In the genomic region with DNA sequence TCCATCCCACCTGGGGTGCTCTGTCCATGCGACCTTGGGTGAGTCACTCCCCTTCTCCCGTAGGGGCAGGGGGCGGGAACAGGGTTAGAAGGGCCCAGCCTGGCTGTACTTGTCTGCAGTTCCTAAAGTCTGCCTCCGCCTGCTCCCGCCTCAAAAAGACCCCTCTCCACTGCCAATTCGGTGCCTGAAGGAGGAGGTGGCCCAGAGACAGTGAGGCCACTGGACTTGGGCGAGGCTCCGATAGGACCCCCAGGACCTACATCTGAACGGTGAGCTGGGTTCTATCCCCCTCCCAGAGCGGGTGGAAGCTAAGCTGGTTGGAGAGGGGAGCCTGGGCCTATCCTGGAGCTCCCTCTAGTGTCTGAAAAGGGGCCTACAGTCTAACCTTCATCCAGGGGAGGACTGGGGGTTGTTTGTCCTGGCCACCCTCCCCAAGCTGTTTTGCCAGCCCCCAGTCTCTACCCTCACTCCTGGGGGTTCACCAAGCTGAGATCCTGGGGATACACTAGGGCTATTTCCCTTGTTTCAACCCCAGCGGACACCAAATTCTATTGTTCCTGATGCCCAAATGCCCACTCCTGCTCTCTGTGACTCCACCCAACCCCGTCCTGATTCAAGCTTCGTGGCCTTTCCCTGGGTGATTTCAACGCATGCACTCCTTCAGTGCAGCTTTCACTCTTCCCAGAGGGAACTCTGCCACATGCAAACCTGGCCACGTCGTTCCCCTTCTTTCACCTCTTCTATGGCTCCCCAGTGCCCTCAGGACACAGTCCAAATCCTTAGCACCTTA, we compare ENCODE assay signal across 8 cellular contexts. TPM values are rescaled to one million over a fixed set of nuclear protein-coding genes. Genes with fewer than 3 reads are reported as not detected.
A peak's percentile ranks its signal among the peaks of the same experiment; 100 is the strongest.
DNase-seq lines count a peak whose midpoint lies in the region; ATAC-seq and TF ChIP-seq lines count a peak whose summit lies in the region.

No MANE protein-coding gene starts in this region.

- H3K4me2 ChIP-seq in hepatocyte, result peak overlapping the region; percentile 67

- TF ChIP-seq POLR2A in adrenal gland (IDR thresholded peaks at IDR 0.05), result no peak

- 17 to 30% (median 19%) methylated on average over 6 to 16 of the region's 16 CpGs for WGBS in adrenal gland, 4 donors
- WGBS in hepatocyte (ENCODE audit: low lambda C conversion rate, missing lambda C conversion rate), result 30% methylated on average over 14 of the region's 16 CpGs

- DNase-seq in COLO829 (ENCODE audit: low spot score) (peak; percentile 70), NAMALWA (ENCODE audit: low spot score) (peak; percentile 87), T-helper 1 cell (peak in 4 of 5 donors; percentile 42 to 65 (median 52)), adrenal gland (peak; percentile 46 to 69 (median 64)), hepatocyte (ENCODE audit: low spot score) (peak; percentile 81)
- DNase-seq in stimulated activated CD4-positive, alpha-beta T cell treated with anti-CD3 and anti-CD28 coated beads, Interleukin-12 subunit alpha, Interleukin-12 subunit beta, amount 100 ng/mL, for 4 hours, result peak; percentile 55

- no peaks in the 10 kb centered on the region for H3K9me2 ChIP-seq in hepatocyte (replicated peaks; ENCODE audit: insufficient read depth)

- intact Hi-C loops in adrenal gland (cut with DNase I), result loop anchor here in 1 of 2 donors (5.0 kb wide), 1 partner anchor 263 kb away; no protein-coding TSS in a partner anchor

- H4K20me1 ChIP-seq in hepatocyte (ENCODE audit: insufficient read depth, poor library complexity, severe bottlenecking), result no peaks in the 10 kb centered on the region

- H3K36me3 ChIP-seq in adrenal gland (replicated peaks in 1 of 2), result no peaks in the 10 kb centered on the region
- no peaks in the 10 kb centered on the region for H3K36me3 ChIP-seq in hepatocyte (replicated peaks; ENCODE audit: insufficient read depth, low read depth)

- H3K79me2 ChIP-seq in hepatocyte, result no peaks in the 10 kb centered on the region

- H3K27ac ChIP-seq in adrenal gland (no peak overlapping the region), hepatocyte (no peak overlapping the region)

- H3K9me3 ChIP-seq in adrenal gland (replicated peaks in 1 of 3) (no peaks in the 10 kb centered on the region), hepatocyte (ENCODE audit: low read depth) (no peaks in the 10 kb centered on the region)

- H3K27me3 ChIP-seq in adrenal gland (peaks cover 36% of the 10 kb centered on the region), hepatocyte (no peaks in the 10 kb centered on the region)

- H3K4me3 ChIP-seq in adrenal gland (no peak overlapping the region), hepatocyte (no peak overlapping the region)

- ATAC-seq in GM21576 (IDR thresholded peaks at IDR 0.05; ENCODE audit: unreplicated experiment) (peak; percentile 58), HG03039 (IDR thresholded peaks at IDR 0.05; ENCODE audit: unreplicated experiment) (no peak)

- no peak overlapping the region for H2AFZ ChIP-seq in hepatocyte

- peak; percentile 82 to 95 (median 91) for TF ChIP-seq CTCF in adrenal gland (IDR thresholded peaks at IDR 0.05)
- peak; percentile 88 for TF ChIP-seq CTCF in hepatocyte (IDR thresholded peaks at IDR 0.05; ENCODE audit: poor library complexity)

- no peaks in the 10 kb centered on the region for H3K4me1 ChIP-seq in adrenal gland (replicated peaks in 1 of 2)
- H3K4me1 ChIP-seq in hepatocyte (ENCODE audit: insufficient read depth), result peaks cover 9% of the 10 kb centered on the region

RNA-seq across cellular contexts. Expression of a gene that starts 6.1 kb away (rescaled TPM):
- total RNA-seq in adrenal gland, result under 1 TPM in 5 of 8 donors, not detected in 3; under 0.01 to 0.24 (median 0.07) TPM
- under 1 TPM; 0.03 to 0.13 (median 0.08) TPM for polyA plus RNA-seq in adrenal gland
- 5.6 and 7.0 TPM in 2 replicates for total RNA-seq in hepatocyte
- 5.5 and 7.6 TPM in 2 replicates for polyA plus RNA-seq in hepatocyte
